Comparison of ENCODE assay signal across 8 cellular contexts in the genomic region with DNA sequence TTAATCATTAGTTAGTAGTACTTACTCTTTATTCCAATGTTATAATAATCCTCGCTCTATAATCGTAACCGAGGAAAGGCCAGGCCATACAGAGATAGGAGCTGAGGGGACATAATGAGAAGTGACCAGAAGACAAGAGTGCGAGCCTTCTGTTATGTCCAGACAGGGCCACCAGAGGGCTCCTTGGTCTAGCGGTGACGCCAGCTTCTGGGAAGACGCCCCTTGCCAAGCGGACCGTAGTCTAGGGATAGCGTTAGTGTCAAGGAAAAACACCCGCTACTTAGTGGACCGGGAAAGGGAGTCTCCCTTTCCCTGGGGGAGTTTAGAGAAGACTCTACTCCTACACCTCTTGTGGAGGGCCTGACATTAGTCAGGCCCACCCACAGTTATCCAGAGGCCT.
DNase-seq lines count a peak whose midpoint lies in the region; ATAC-seq and TF ChIP-seq lines count a peak whose summit lies in the region.
"Not testable (repeated sequence)": the region's sequence is repeated elsewhere in the genome, so short reads cannot be mapped to it uniquely, and the experiment has no call there.

No MANE protein-coding gene starts in this region.

- H4K20me1 ChIP-seq in neural progenitor cell (ENCODE audit: low read depth): not testable (repeated sequence)

- H3K9ac ChIP-seq in NT2/D1 (ENCODE audit: insufficient read length, low read depth); neural progenitor cell: not testable (repeated sequence)

- H3K4me3 ChIP-seq in BE2C (ENCODE audit: low read depth, low read length); HFF-Myc (replicated peaks; ENCODE audit: low read depth, low read length); NT2/D1 (ENCODE audit: insufficient read length, low read depth); WERI-Rb-1 (ENCODE audit: low read depth, low read length); choroid plexus epithelial cell (ENCODE audit: low read depth, low read length); cardiac muscle cell; neural progenitor cell; upper lobe of right lung: not testable (repeated sequence)

- H3K4me1 ChIP-seq in BE2C; NT2/D1 (ENCODE audit: insufficient read depth, insufficient read length); cardiac muscle cell (ENCODE audit: low read depth); neural progenitor cell; upper lobe of right lung: not testable (repeated sequence)

- H3K9me3 ChIP-seq in BE2C; NT2/D1 (ENCODE audit: insufficient read depth, low read length); WERI-Rb-1 (ENCODE audit: severe bottlenecking); cardiac muscle cell (ENCODE audit: low read depth); neural progenitor cell (ENCODE audit: low read depth); upper lobe of right lung: not testable (repeated sequence)

- ATAC-seq in upper lobe of right lung: not testable (repeated sequence)

- not testable (repeated sequence) for H3K79me2 ChIP-seq in neural progenitor cell (ENCODE audit: low read depth)

- DNase-seq in BE2C (peak; percentile 21), NT2/D1 (ENCODE audit: low read depth, low spot score) (peak; percentile 6), WERI-Rb-1 (peak; percentile 23), choroid plexus epithelial cell (ENCODE audit: low read depth) (peak; percentile 30), cardiac muscle cell (ENCODE audit: low read depth in 1 of 2, low spot score in 1 of 2) (peak; percentile 10 to 29), neural progenitor cell (ENCODE audit: low spot score) (peak; percentile 60)
- not testable (repeated sequence) for DNase-seq in HFF-Myc (ENCODE audit: extremely low read depth, low read depth); upper lobe of right lung

- H3K4me3 Mint-ChIP-seq in neural progenitor cell: not testable (repeated sequence)

- H2AFZ ChIP-seq in neural progenitor cell (replicated peaks): peak overlapping the region; percentile 86

- H3K4me1 Mint-ChIP-seq in neural progenitor cell: not testable (repeated sequence)

- not testable (repeated sequence) for H3K36me3 Mint-ChIP-seq in neural progenitor cell

- TF ChIP-seq CTCF in BE2C (IDR thresholded peaks at IDR 0.05; ENCODE audit: low read depth, low read length) (peak; percentile 40), HFF-Myc (IDR thresholded peaks at IDR 0.05; ENCODE audit: low read depth, low read length, missing control alignments) (peak; percentile 20), WERI-Rb-1 (IDR thresholded peaks at IDR 0.05; ENCODE audit: low read depth, low read length) (peak; percentile 21; the same call in 1 of the 2 replicates), choroid plexus epithelial cell (conservative IDR thresholded peaks at IDR 0.05; ENCODE audit: low read depth, low read length) (peak; percentile 45), cardiac muscle cell (IDR thresholded peaks at IDR 0.05; ENCODE audit: low read depth, low read length) (peak; percentile 40), neural progenitor cell (IDR thresholded peaks at IDR 0.05) (peak; percentile 69), upper lobe of right lung (IDR thresholded peaks at IDR 0.05) (peak; percentile 22)

- not testable (repeated sequence) for H3F3A ChIP-seq in neural progenitor cell (ENCODE audit: low read depth)

- H3K27ac Mint-ChIP-seq in neural progenitor cell: not testable (repeated sequence)

- H3K27me3 Mint-ChIP-seq in neural progenitor cell (ENCODE audit: insufficient read depth, low read depth): not testable (repeated sequence)

- H3K36me3 ChIP-seq in BE2C; NT2/D1 (ENCODE audit: insufficient read depth, insufficient read length, low read length); WERI-Rb-1; cardiac muscle cell; neural progenitor cell; upper lobe of right lung: not testable (repeated sequence)

- H3K27ac ChIP-seq in WERI-Rb-1, cardiac muscle cell, neural progenitor cell, upper lobe of right lung: not testable (repeated sequence)

- intact Hi-C loops in upper lobe of right lung (cut with DNase I): not testable (repeated sequence)

- peaks cover 12% of the 10 kb centered on the region for H3K9me3 Mint-ChIP-seq in neural progenitor cell

- not testable (repeated sequence) for H3K4me2 ChIP-seq in neural progenitor cell

- H3K27me3 ChIP-seq in BE2C; NT2/D1 (ENCODE audit: insufficient read depth, insufficient read length); WERI-Rb-1 (ENCODE audit: insufficient read depth, low read depth, severe bottlenecking); cardiac muscle cell; neural progenitor cell; upper lobe of right lung: not testable (repeated sequence)
